ENCODE assay signal across 28 cellular contexts in the genomic region with DNA sequence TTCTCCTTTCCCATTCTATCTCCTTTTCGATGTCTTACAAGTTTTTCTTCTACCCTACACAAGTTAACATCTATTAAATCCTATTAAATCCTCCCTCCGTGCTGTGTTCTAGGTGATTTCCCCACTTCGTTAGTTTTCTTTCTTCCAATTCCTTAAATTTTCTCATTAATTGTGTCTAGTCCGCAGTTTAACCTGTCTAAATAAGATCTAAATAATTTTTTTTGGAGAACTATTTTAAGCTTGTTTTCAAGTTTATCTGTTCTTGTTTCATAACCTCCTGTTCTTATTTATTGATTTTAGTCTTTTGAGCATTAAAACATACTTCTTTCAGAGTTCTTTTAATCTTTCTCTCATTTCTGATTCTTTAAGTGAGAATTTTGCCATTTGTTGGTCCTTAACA.
"Had no signal": no experiment of that assay in that cellular context is flagged by ENCODE, and none has a peak within 500 bp of the region (broad histone marks: within the 10 kb centered on the region; RNA-seq: fewer than 3 reads in every experiment).

No MANE protein-coding gene starts in this region.

- H3K9me3 ChIP-seq: testis, thyroid gland, upper lobe of right lung, uterus had no signal

- H3K4me1 Mint-ChIP-seq: stimulated activated effector memory CD8-positive, alpha-beta T cell treated with anti-CD3 and anti-CD28 coated beads, Interleukin-12 subunit alpha, Interleukin-12 subunit beta, amount 100 ng/mL, for 72 hours; stimulated activated memory B cell treated with anti-CD40 and anti-IgM and Interleukin-4, amounts not matched to agents 10 μg/mL and 1 μg/mL and 100 μg/mL, for 72 hours; stimulated activated naive B cell treated with anti-CD40 and anti-IgM and Interleukin-4, amounts not matched to agents 10 μg/mL and 1 μg/mL and 100 μg/mL, for 72 hours; stimulated activated naive CD8-positive, alpha-beta T cell treated with anti-CD3 and anti-CD28 coated beads, Interleukin-15, amount 100 ng/mL, for 72 hours had no signal

- DNase-seq: stimulated activated CD4-positive, alpha-beta T cell treated with anti-CD3 and anti-CD28 coated beads, Interleukin-2, amount 100 ng/mL, for 48 hours; stimulated activated CD4-positive, alpha-beta T cell treated with anti-CD3 and anti-CD28 coated beads, Interleukin-4, amount 100 ng/mL, for 1 hour; stimulated activated CD4-positive, alpha-beta T cell treated with anti-CD3 and anti-CD28 coated beads, Interleukin-4, amount 100 ng/mL, for 24 hours; stimulated activated CD4-positive, alpha-beta T cell treated with anti-CD3 and anti-CD28 coated beads, Interleukin-4, amount 100 ng/mL, for 4 hours; stimulated activated CD8-positive, alpha-beta memory T cell treated with anti-CD3 and anti-CD28 coated beads, Interleukin-4, amount 100 ng/mL, for 48 hours; stimulated activated naive B cell treated with anti-CD40 and anti-IgM and Interleukin-4, amounts not matched to agents 10 μg/mL and 1 μg/mL and 100 μg/mL, for 72 hours; stimulated activated naive CD4-positive, alpha-beta T cell; stimulated activated naive CD4-positive, alpha-beta T cell treated with Interleukin-2 at 50 U/mL for 16 hours; stimulated activated naive CD8-positive, alpha-beta T cell treated with anti-CD3 and anti-CD28 coated beads, Interleukin-15, amount 100 ng/mL, for 72 hours; stimulated activated naive CD8-positive, alpha-beta T cell treated with anti-CD3 and anti-CD28 coated beads, Interleukin-15, Interleukin-2, amounts not matched to agents 100 U/mL and 50 U/mL, for 24 hours; stomach; substantia nigra; testis; thyroid gland; tibial artery; transverse colon; trophoblast cell; upper lobe of left lung; upper lobe of right lung; uterus had no signal

- H3K27ac ChIP-seq: stomach, suprapubic skin, testis, thoracic aorta, thyroid gland, tibial artery, tibial nerve, transverse colon, upper lobe of left lung, upper lobe of right lung, uterus, vagina had no signal

- H3K4me3 ChIP-seq: stomach, suprapubic skin, testis, thoracic aorta, thyroid gland, tibial artery, tibial nerve, transverse colon, upper lobe of left lung, upper lobe of right lung, uterus, vagina had no signal

- H3K4me3 Mint-ChIP-seq: stimulated activated effector memory CD8-positive, alpha-beta T cell treated with anti-CD3 and anti-CD28 coated beads, Interleukin-12 subunit alpha, Interleukin-12 subunit beta, amount 100 ng/mL, for 72 hours; stimulated activated memory B cell treated with anti-CD40 and anti-IgM and Interleukin-4, amounts not matched to agents 10 μg/mL and 1 μg/mL and 100 μg/mL, for 72 hours; stimulated activated naive B cell treated with anti-CD40 and anti-IgM and Interleukin-4, amounts not matched to agents 10 μg/mL and 1 μg/mL and 100 μg/mL, for 72 hours; stimulated activated naive CD8-positive, alpha-beta T cell treated with anti-CD3 and anti-CD28 coated beads, Interleukin-15, amount 100 ng/mL, for 72 hours; stimulated activated naive CD8-positive, alpha-beta T cell treated with anti-CD3 and anti-CD28 coated beads, Interleukin-15, Interleukin-2, amounts not matched to agents 100 ng/mL and 50 ng/mL, for 24 hours; type B pancreatic cell had no signal

- H3K4me1 ChIP-seq: stomach, suprapubic skin, testis, thyroid gland, tibial nerve, transverse colon, upper lobe of left lung, upper lobe of right lung, uterus, vagina had no signal

- H3K9me3 Mint-ChIP-seq: type B pancreatic cell had no signal

- H3K27me3 ChIP-seq: stomach, suprapubic skin, testis, thyroid gland, tibial artery, tibial nerve, transverse colon, upper lobe of left lung, upper lobe of right lung, uterus, vagina had no signal

- H3K36me3 ChIP-seq: thyroid gland, transverse colon, upper lobe of left lung, upper lobe of right lung, uterus had no signal

- H3K27me3 Mint-ChIP-seq: stimulated activated memory B cell treated with anti-CD40 and anti-IgM and Interleukin-4, amounts not matched to agents 10 μg/mL and 1 μg/mL and 100 μg/mL, for 72 hours; stimulated activated naive B cell treated with anti-CD40 and anti-IgM and Interleukin-4, amounts not matched to agents 10 μg/mL and 1 μg/mL and 100 μg/mL, for 72 hours; stimulated activated naive CD8-positive, alpha-beta T cell treated with anti-CD3 and anti-CD28 coated beads, Interleukin-15, amount 100 ng/mL, for 72 hours; stimulated activated naive CD8-positive, alpha-beta T cell treated with anti-CD3 and anti-CD28 coated beads, Interleukin-15, Interleukin-2, amounts not matched to agents 100 ng/mL and 50 ng/mL, for 24 hours; type B pancreatic cell had no signal

- H3K27ac Mint-ChIP-seq: stimulated activated effector memory CD8-positive, alpha-beta T cell treated with anti-CD3 and anti-CD28 coated beads, Interleukin-12 subunit alpha, Interleukin-12 subunit beta, amount 100 ng/mL, for 72 hours; stimulated activated memory B cell treated with anti-CD40 and anti-IgM and Interleukin-4, amounts not matched to agents 10 μg/mL and 1 μg/mL and 100 μg/mL, for 72 hours; stimulated activated naive B cell treated with anti-CD40 and anti-IgM and Interleukin-4, amounts not matched to agents 10 μg/mL and 1 μg/mL and 100 μg/mL, for 72 hours; stimulated activated naive CD8-positive, alpha-beta T cell treated with anti-CD3 and anti-CD28 coated beads, Interleukin-15, amount 100 ng/mL, for 72 hours; stimulated activated naive CD8-positive, alpha-beta T cell treated with anti-CD3 and anti-CD28 coated beads, Interleukin-15, Interleukin-2, amounts not matched to agents 100 ng/mL and 50 ng/mL, for 24 hours; type B pancreatic cell had no signal
